Comparison of ENCODE assay signal across 1 cellular context in genomic region chr10:71238626-71239025, GRCh38.
TF ChIP-seq lines count a peak whose summit lies in the region.

No MANE protein-coding gene starts in this region.

TF ChIP-seq in GM23338, 12 proteins besides CTCF, POLR2A, EP300 and RAD21 (continued from another document):
- no peak for TF ChIP-seq EZH2 (IDR thresholded peaks at IDR 0.05; ENCODE audit: low read depth, unreplicated experiment)
- no peak for TF ChIP-seq ZNF114 (CRISPR knock-in tag; IDR thresholded peaks at IDR 0.05)
- no peak for TF ChIP-seq ZNF331 (CRISPR knock-in tag; IDR thresholded peaks at IDR 0.05; ENCODE audit: low read depth)
- TF ChIP-seq EZH2phosphoT487 (IDR thresholded peaks at IDR 0.05; ENCODE audit: unreplicated experiment), result no peak
- TF ChIP-seq STAT1 (IDR thresholded peaks at IDR 0.05; ENCODE audit: unreplicated experiment), result no peak
- no peak for TF ChIP-seq CREB1 (CRISPR knock-in tag; IDR thresholded peaks at IDR 0.05; ENCODE audit: low read depth)
- no peak for TF ChIP-seq ETS1 (IDR thresholded peaks at IDR 0.05)
- no peak for TF ChIP-seq ZNF462 (CRISPR knock-in tag; IDR thresholded peaks at IDR 0.05)
- TF ChIP-seq JUNB (IDR thresholded peaks at IDR 0.05; ENCODE audit: unreplicated experiment), result no peak
